ENCODE assay signal across 18 cellular contexts in genomic region chrX:17703201-17703600, GRCh38.
"Had no signal": no experiment of that assay in that cellular context is flagged by ENCODE, and none has a peak within 500 bp of the region (broad histone marks: within the 10 kb centered on the region; RNA-seq: fewer than 3 reads in every experiment).

No MANE protein-coding gene starts in this region.

- DNase-seq: activated CD4-positive, alpha-beta T cell treated with anti-CD3 and anti-CD28 coated beads for 36 hours; activated CD4-positive, alpha-beta T cell treated with anti-CD3 and anti-CD28 coated beads, Interleukin-2, amount 50 U/mL, for 48 hours; activated gamma-delta T cell; adrenal gland; effector CD8-positive, alpha-beta T cell; esophagus squamous epithelium; foreskin fibroblast; glutamatergic neuron; hippocampal formation; kidney; left ventricle myocardium superior; naive thymus-derived CD4-positive, alpha-beta T cell; stimulated activated CD4-positive, alpha-beta T cell treated with anti-CD3 and anti-CD28 coated beads, Interleukin-2, amount 100 ng/mL, for 24 hours; stimulated activated naive CD4-positive, alpha-beta T cell treated with Interleukin-2 at 50 U/mL for 16 hours; thyroid gland; WERI-Rb-1 had no signal

- H3K27ac ChIP-seq: adrenal gland, esophagus squamous epithelium, neural progenitor cell, right atrium auricular region, thyroid gland, WERI-Rb-1 had no signal

- H3K36me3 ChIP-seq: adrenal gland, esophagus squamous epithelium, neural progenitor cell, right atrium auricular region, thyroid gland, WERI-Rb-1 had no signal

- ATAC-seq: activated CD4-positive, alpha-beta T cell treated with anti-CD3 and anti-CD28 coated beads for 36 hours; left ventricle myocardium superior; naive thymus-derived CD4-positive, alpha-beta T cell had no signal

- H3K9me3 ChIP-seq: adrenal gland, esophagus squamous epithelium, right atrium auricular region, thyroid gland had no signal

- H3K4me3 ChIP-seq: adrenal gland, esophagus squamous epithelium, neural progenitor cell, right atrium auricular region, thyroid gland had no signal

- H3K4me1 ChIP-seq: adrenal gland, esophagus squamous epithelium, neural progenitor cell, right atrium auricular region, thyroid gland had no signal

- H3K27me3 ChIP-seq: adrenal gland, esophagus squamous epithelium, neural progenitor cell, right atrium auricular region, thyroid gland had no signal
